ENCODE assay signal across 1 cellular context in genomic region chr19:35311901-35312665, GRCh38.
TF ChIP-seq lines count a peak whose summit lies in the region.

No MANE protein-coding gene starts in this region.

TF ChIP-seq in HepG2, 621 proteins besides CTCF, POLR2A, EP300 and RAD21:
- TF ChIP-seq, protein P1, sequence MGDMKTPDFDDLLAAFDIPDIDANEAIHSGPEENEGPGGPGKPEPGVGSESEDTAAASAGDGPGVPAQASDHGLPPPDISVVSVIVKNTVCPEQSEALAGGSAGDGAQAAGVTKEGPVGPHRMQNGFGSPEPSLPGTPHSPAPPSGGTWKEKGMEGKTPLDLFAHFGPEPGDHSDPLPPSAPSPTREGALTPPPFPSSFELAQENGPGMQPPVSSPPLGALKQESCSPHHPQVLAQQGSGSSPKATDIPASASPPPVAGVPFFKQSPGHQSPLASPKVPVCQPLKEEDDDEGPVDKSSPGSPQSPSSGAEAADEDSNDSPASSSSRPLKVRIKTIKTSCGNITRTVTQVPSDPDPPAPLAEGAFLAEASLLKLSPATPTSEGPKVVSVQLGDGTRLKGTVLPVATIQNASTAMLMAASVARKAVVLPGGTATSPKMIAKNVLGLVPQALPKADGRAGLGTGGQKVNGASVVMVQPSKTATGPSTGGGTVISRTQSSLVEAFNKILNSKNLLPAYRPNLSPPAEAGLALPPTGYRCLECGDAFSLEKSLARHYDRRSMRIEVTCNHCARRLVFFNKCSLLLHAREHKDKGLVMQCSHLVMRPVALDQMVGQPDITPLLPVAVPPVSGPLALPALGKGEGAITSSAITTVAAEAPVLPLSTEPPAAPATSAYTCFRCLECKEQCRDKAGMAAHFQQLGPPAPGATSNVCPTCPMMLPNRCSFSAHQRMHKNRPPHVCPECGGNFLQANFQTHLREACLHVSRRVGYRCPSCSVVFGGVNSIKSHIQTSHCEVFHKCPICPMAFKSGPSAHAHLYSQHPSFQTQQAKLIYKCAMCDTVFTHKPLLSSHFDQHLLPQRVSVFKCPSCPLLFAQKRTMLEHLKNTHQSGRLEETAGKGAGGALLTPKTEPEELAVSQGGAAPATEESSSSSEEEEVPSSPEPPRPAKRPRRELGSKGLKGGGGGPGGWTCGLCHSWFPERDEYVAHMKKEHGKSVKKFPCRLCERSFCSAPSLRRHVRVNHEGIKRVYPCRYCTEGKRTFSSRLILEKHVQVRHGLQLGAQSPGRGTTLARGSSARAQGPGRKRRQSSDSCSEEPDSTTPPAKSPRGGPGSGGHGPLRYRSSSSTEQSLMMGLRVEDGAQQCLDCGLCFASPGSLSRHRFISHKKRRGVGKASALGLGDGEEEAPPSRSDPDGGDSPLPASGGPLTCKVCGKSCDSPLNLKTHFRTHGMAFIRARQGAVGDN (CRISPR knock-in tag; IDR thresholded peaks at IDR 0.05), result peak; percentile 33; the same call in 1 of the 2 replicates
- TF ChIP-seq ARHGAP35 (CRISPR knock-in tag; IDR thresholded peaks at IDR 0.05; ENCODE audit: borderline replicate concordance) (no peak), CHD4 (IDR thresholded peaks at IDR 0.05; ENCODE audit: borderline replicate concordance, low read length) (no peak), ZKSCAN8 (CRISPR knock-in tag; IDR thresholded peaks at IDR 0.05; ENCODE audit: borderline replicate concordance) (no peak)
